ENCODE assay signal across 23 cellular contexts in genomic region chr12:132953771-132954170, GRCh38. TPM values are rescaled to one million over a fixed set of nuclear protein-coding genes. Genes with fewer than 3 reads are reported as not detected.
DNase-seq lines count a peak whose midpoint lies in the region; TF ChIP-seq lines count a peak whose summit lies in the region.
"Had no signal": no experiment of that assay in that cellular context is flagged by ENCODE, and none has a peak within 500 bp of the region (broad histone marks: within the 10 kb centered on the region; RNA-seq: fewer than 3 reads in every experiment).

No MANE protein-coding gene starts in this region.

- no peaks in the 10 kb centered on the region for H3K27me3 Mint-ChIP-seq in activated naive CD4-positive, alpha-beta T cell treated with anti-CD3 and anti-CD28 coated beads, Interleukin-2, amount 50 U/mL, for 24 hours
- no peaks in the 10 kb centered on the region for H3K27me3 Mint-ChIP-seq in type B pancreatic cell

- no peaks in the 10 kb centered on the region for H3K9me3 Mint-ChIP-seq in activated naive CD4-positive, alpha-beta T cell treated with anti-CD3 and anti-CD28 coated beads, Interleukin-2, amount 50 U/mL, for 24 hours
- peaks cover 23% of the 10 kb centered on the region for H3K9me3 Mint-ChIP-seq in type B pancreatic cell

- peaks cover 51% of the 10 kb centered on the region for H3K9me3 ChIP-seq in adipocyte (ENCODE audit: control insufficient read depth, low read length)
- peaks cover 31% of the 10 kb centered on the region for H3K9me3 ChIP-seq in WERI-Rb-1 (ENCODE audit: severe bottlenecking)

- H3K9ac ChIP-seq in adipocyte (ENCODE audit: low read length): no peak overlapping the region

- H3K4me3 Mint-ChIP-seq in activated naive CD4-positive, alpha-beta T cell treated with anti-CD3 and anti-CD28 coated beads, Interleukin-2, amount 50 U/mL, for 24 hours: peak overlapping the region; percentile 6
- H3K4me3 Mint-ChIP-seq in type B pancreatic cell: peak overlapping the region; percentile 72

- H3K36me3 ChIP-seq in adipocyte (ENCODE audit: control insufficient read depth, insufficient read depth, low read length, severe bottlenecking): peaks cover 26% of the 10 kb centered on the region
- H3K36me3 ChIP-seq in WERI-Rb-1: no peaks in the 10 kb centered on the region; the same call in 1 of the 2 replicates
- H3K36me3 ChIP-seq: lower lobe of right lung had no signal

- peaks cover 8% of the 10 kb centered on the region for H3K4me1 ChIP-seq in adipocyte (ENCODE audit: control insufficient read depth, insufficient read depth, low read length)

- peaks cover 22% of the 10 kb centered on the region for H3K36me3 Mint-ChIP-seq in activated naive CD4-positive, alpha-beta T cell treated with anti-CD3 and anti-CD28 coated beads, Interleukin-2, amount 50 U/mL, for 24 hours
- H3K36me3 Mint-ChIP-seq in type B pancreatic cell: peaks cover 41% of the 10 kb centered on the region

- no peak overlapping the region for H3K27ac ChIP-seq in WERI-Rb-1
- H3K27ac ChIP-seq: brain microvascular endothelial cell, lower lobe of right lung, tibial artery had no signal

- no peak for TF ChIP-seq CTCF in type B pancreatic cell (conservative IDR thresholded peaks at IDR 0.05)
- no peak for TF ChIP-seq CTCF in WERI-Rb-1 (IDR thresholded peaks at IDR 0.05; ENCODE audit: low read depth, low read length)

- H3K27me3 ChIP-seq in adipocyte (replicated peaks; ENCODE audit: control insufficient read depth, insufficient read depth, low read length) (no peaks in the 10 kb centered on the region), WERI-Rb-1 (ENCODE audit: insufficient read depth, low read depth, severe bottlenecking) (no peaks in the 10 kb centered on the region)
- H3K27me3 ChIP-seq: brain microvascular endothelial cell, tibial artery had no signal

- peak overlapping the region; percentile 10 for H3K27ac Mint-ChIP-seq in activated naive CD4-positive, alpha-beta T cell treated with anti-CD3 and anti-CD28 coated beads, Interleukin-2, amount 50 U/mL, for 24 hours
- no peak overlapping the region for H3K27ac Mint-ChIP-seq in type B pancreatic cell

- peaks cover 21% of the 10 kb centered on the region for H3K4me1 Mint-ChIP-seq in activated naive CD4-positive, alpha-beta T cell treated with anti-CD3 and anti-CD28 coated beads, Interleukin-2, amount 50 U/mL, for 24 hours
- peaks cover 19% of the 10 kb centered on the region for H3K4me1 Mint-ChIP-seq in type B pancreatic cell (ENCODE audit: unreplicated experiment)

- peak overlapping the region; percentile 8 for H3K4me3 ChIP-seq in adipocyte (ENCODE audit: low read length)
- H3K4me3 ChIP-seq in WERI-Rb-1 (ENCODE audit: low read depth, low read length): no peak overlapping the region
- H3K4me3 ChIP-seq: lower lobe of right lung had no signal

- DNase-seq in activated naive CD4-positive, alpha-beta T cell treated with anti-CD3 and anti-CD28 coated beads, Interleukin-2, amount 50 U/mL, for 16 hours: no peak
- DNase-seq in adipocyte (ENCODE audit: low read depth) (no peak), mesenteric fat pad (ENCODE audit: low spot score) (peak; percentile 43), type B pancreatic cell (ENCODE audit: extremely low spot score, unreplicated experiment) (no peak), DMS53 treated with DMSO at 0.1 percent for 48 hours (lab: John Stamatoyannopoulos, UW; ENCODE audit: unreplicated experiment) (no peak), medulla oblongata (ENCODE audit: extremely low spot score) (no peak), WERI-Rb-1 (no peak)
- DNase-seq: activated effector memory CD4-positive, alpha-beta T cell treated with Interleukin-2 at 50 U/mL for 16 hours; brain microvascular endothelial cell; COR-L47; DND-41; H7; IMR-90; kidney glomerular epithelial cell; lower lobe of right lung; NCI-H1048; NCI-H1694 treated with DMSO at 0.1 percent for 48 hours; NCI-H2171; NCI-H510A; occipital lobe; stimulated activated CD8-positive, alpha-beta memory T cell treated with anti-CD3 and anti-CD28 coated beads, Interleukin-4, amount 100 ng/mL, for 48 hours had no signal

RNA-seq across cellular contexts. Expression of gene ZNF605, which starts 2.3 kb away (rescaled TPM):
- 8.0 TPM for total RNA-seq in mesenteric fat pad
- 18.3 and 20.6 TPM in 2 replicates for total RNA-seq in type B pancreatic cell (ENCODE audit: low replicate concordance)

RNA-seq across cellular contexts. Expression of gene ZNF26, which starts 32.4 kb away (rescaled TPM):
- total RNA-seq in mesenteric fat pad (7.0 TPM), type B pancreatic cell (ENCODE audit: low replicate concordance) (12.3 and 12.5 TPM in 2 replicates)
